In genomic region chr3:187739561-187740445, GRCh38 we compare ENCODE assay signal across 8 cellular contexts.
DNase-seq lines count a peak whose midpoint lies in the region; ATAC-seq lines count a peak whose summit lies in the region.

No MANE protein-coding gene starts in this region.

- ATAC-seq in HG02885 (IDR thresholded peaks at IDR 0.05; ENCODE audit: poor library complexity, unreplicated experiment) (peak; percentile 52), GM19455 (IDR thresholded peaks at IDR 0.05; ENCODE audit: unreplicated experiment) (no peak)

- H3K9ac ChIP-seq in ES-I3 (ENCODE audit: low read depth, low read length), result peak overlapping the region; percentile 92

- H3K27ac ChIP-seq in epithelial cell of prostate, result peak overlapping the region; percentile 89

- no peaks in the 10 kb centered on the region for H3K9me3 ChIP-seq in ES-I3 (ENCODE audit: control insufficient read depth, insufficient read depth, low read length)

- peaks cover 26% of the 10 kb centered on the region for H3K4me1 ChIP-seq in ES-I3 (ENCODE audit: insufficient read depth, low read length)

- DNase-seq in NCI-H774 (lab: John Stamatoyannopoulos, UW) (peak; percentile 83), epithelial cell of prostate (ENCODE audit: low read depth, low spot score) (no peak), middle frontal gyrus (ENCODE audit: extremely low spot score, low spot score) (peak; percentile 41)
- DNase-seq in activated T-cell treated with anti-CD3 and anti-CD28 coated beads, Interleukin-2, amount 50 U/mL, for 1 hour, result peak; percentile 89
- peak; percentile 71 for DNase-seq in stimulated activated CD8-positive, alpha-beta memory T cell treated with anti-CD3 and anti-CD28 coated beads, Interleukin-4, amount 100 ng/mL, for 24 hours (ENCODE audit: low read depth)

- H3K36me3 ChIP-seq in ES-I3 (ENCODE audit: insufficient read depth, low read length), result no peaks in the 10 kb centered on the region
